In the genomic region with DNA sequence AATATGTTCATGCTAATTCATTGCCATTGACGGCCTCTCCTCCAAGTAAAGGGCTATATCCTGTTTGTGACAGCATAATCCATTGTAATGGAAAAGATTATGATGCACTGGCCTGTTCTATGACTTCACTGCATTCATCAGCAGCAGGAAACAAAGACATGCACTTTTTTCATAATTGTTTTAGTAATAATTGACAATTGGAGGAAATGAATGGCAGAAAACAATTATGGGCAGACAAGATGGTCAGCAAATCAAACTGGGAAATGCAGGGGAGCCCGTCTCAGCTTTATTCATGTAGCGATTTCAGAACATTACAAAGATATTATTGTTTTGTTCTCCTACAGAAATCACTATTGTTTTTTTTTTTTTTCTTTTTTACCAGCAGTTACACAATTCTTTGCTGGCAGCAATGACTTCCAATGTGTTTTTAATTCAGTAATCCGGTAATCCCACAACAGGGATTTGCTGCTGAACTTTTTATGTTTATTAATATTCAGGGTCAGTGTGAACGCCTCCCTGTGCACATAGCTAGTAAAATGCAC, we compare ENCODE assay signal across 17 cellular contexts. TPM values are rescaled to one million over a fixed set of nuclear protein-coding genes. Genes with fewer than 3 reads are reported as not detected.
A peak's percentile ranks its signal among the peaks of the same experiment; 100 is the strongest.
DNase-seq lines count a peak whose midpoint lies in the region.
"Had no signal": no experiment of that assay in that cellular context is flagged by ENCODE, and none has a peak within 500 bp of the region (broad histone marks: within the 10 kb centered on the region; RNA-seq: fewer than 3 reads in every experiment).

No MANE protein-coding gene starts in this region.

- DNase-seq in fibroblast of the conjunctiva (ENCODE audit: low read depth) (peak; percentile 78), medulla oblongata (ENCODE audit: extremely low spot score) (peak; percentile 69), UCSD-AML1 (lab: John Stamatoyannopoulos, UW; ENCODE audit: unreplicated experiment) (no peak), CD1c-positive myeloid dendritic cell (ENCODE audit: extremely low spot score) (no peak)
- DNase-seq in activated T-cell treated with anti-CD3 and anti-CD28 coated beads, Interleukin-2, amount 50 U/mL, for 1 hour = no peak
- DNase-seq: activated CD4-positive, alpha-beta T cell treated with anti-CD3 and anti-CD28 coated beads, Interleukin-2, amount 10 ng/mL, durations not matched to agents 7 days and 5 days; DMS53; effector memory CD4-positive, alpha-beta T cell; mammary epithelial cell; NCI-H2081 treated with DMSO at 0.1 percent for 48 hours; NCI-H524 treated with DMSO at 0.1 percent for 48 hours; SJCRH30; stimulated activated CD4-positive, alpha-beta T cell treated with anti-CD3 and anti-CD28 coated beads, Interleukin-1b, Interleukin-23, amount 100 ng/mL, for 48 hours had no signal

- peak overlapping the region; percentile 64 for H3K27ac ChIP-seq in angular gyrus (ENCODE audit: low read depth, low read length)
- H3K27ac ChIP-seq in temporal lobe (ENCODE audit: low read depth, low read length) = peak overlapping the region; percentile 75
- H3K27ac ChIP-seq: BLaER1 treated with 17β-estradiol and CSF1 and Interleukin-3, amounts not matched to agents 10 nM and 100 nM; SJCRH30; thoracic aorta had no signal

RNA-seq across cellular contexts. Expression of a gene that starts 33.9 kb away (rescaled TPM):
- 5.4 TPM for total RNA-seq in temporal lobe

Comparison
In these comparisons a context has a peak if more than half of its experiments do, and no peak if none do; other contexts are left out.
1. DNase-seq: peak in fibroblast of the conjunctiva (single experiment) and medulla oblongata (single experiment); none in activated T-cell treated with anti-CD3 and anti-CD28 coated beads, Interleukin-2, amount 50 U/mL, for 1 hour (single experiment), UCSD-AML1 (single experiment) and CD1c-positive myeloid dendritic cell (single experiment).